Comparison of ENCODE assay signal across 14 cellular contexts in genomic region chr11:23585700-23586099, GRCh38.
"Had no signal": no experiment of that assay in that cellular context is flagged by ENCODE, and none has a peak within 500 bp of the region (broad histone marks: within the 10 kb centered on the region; RNA-seq: fewer than 3 reads in every experiment).

No MANE protein-coding gene starts in this region.

- H3K4me1 ChIP-seq: heart left ventricle, psoas muscle had no signal

- H3K4me3 ChIP-seq: dorsolateral prefrontal cortex, heart left ventricle, lung, psoas muscle, stomach had no signal

- H3K36me3 ChIP-seq: heart left ventricle, stomach had no signal

- H3K27ac ChIP-seq: dorsolateral prefrontal cortex, heart left ventricle, psoas muscle, stomach had no signal

- DNase-seq: activated CD4-positive, alpha-beta T cell treated with anti-CD3 and anti-CD28 coated beads, Interleukin-2, amount 50 U/mL, for 48 hours; activated naive CD4-positive, alpha-beta T cell treated with anti-CD3 and anti-CD28 coated beads for 36 hours; activated naive CD8-positive, alpha-beta T cell treated with anti-CD3 and anti-CD28 coated beads, Interleukin-2, amount 50 U/mL, for 24 hours; dorsolateral prefrontal cortex; erythroblast; foreskin melanocyte; heart left ventricle; left cardiac atrium; psoas muscle; stimulated activated CD4-positive, alpha-beta T cell treated with anti-CD3 and anti-CD28 coated beads, Interleukin-1b, Interleukin-23, amount 100 ng/mL, for 48 hours; stomach had no signal

- H3K9me3 ChIP-seq: psoas muscle, stomach had no signal

- ATAC-seq: activated naive CD8-positive, alpha-beta T cell treated with anti-CD3 and anti-CD28 coated beads, Interleukin-2, amount 50 U/mL, for 24 hours; activated T-helper 17 cell treated with anti-CD3 and anti-CD28 coated beads, Interleukin-2, amount 50 U/mL, for 72 hours; heart left ventricle; left cardiac atrium; psoas muscle; sciatic nerve had no signal

- H3K27me3 ChIP-seq: heart left ventricle, stomach had no signal
